In the genomic region with DNA sequence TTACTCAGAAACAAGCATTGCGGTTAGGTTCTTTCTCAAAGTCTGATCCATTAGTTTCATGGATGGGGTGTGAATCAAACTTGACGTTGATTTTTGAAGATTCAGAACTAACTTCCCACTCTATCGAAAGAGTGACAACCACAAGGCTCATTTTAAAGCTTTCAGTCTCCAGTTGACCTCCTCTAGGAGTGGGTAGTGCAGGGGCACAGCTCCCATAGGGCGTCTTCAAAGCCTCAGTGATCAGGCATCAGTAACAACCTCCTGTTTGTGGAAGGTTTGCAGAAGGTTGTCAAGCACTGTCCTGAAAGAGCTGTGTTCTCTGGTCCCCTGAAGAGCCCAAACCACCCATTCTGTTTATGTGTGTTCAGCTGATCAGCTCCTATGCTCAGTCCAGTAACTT, we compare ENCODE assay signal across 1 cellular context.
TF ChIP-seq lines count a peak whose summit lies in the region.

No MANE protein-coding gene starts in this region.

TF ChIP-seq in A549, 52 proteins besides CTCF, POLR2A, EP300 and RAD21 (continued from another document):
- TF ChIP-seq, protein P1, sequence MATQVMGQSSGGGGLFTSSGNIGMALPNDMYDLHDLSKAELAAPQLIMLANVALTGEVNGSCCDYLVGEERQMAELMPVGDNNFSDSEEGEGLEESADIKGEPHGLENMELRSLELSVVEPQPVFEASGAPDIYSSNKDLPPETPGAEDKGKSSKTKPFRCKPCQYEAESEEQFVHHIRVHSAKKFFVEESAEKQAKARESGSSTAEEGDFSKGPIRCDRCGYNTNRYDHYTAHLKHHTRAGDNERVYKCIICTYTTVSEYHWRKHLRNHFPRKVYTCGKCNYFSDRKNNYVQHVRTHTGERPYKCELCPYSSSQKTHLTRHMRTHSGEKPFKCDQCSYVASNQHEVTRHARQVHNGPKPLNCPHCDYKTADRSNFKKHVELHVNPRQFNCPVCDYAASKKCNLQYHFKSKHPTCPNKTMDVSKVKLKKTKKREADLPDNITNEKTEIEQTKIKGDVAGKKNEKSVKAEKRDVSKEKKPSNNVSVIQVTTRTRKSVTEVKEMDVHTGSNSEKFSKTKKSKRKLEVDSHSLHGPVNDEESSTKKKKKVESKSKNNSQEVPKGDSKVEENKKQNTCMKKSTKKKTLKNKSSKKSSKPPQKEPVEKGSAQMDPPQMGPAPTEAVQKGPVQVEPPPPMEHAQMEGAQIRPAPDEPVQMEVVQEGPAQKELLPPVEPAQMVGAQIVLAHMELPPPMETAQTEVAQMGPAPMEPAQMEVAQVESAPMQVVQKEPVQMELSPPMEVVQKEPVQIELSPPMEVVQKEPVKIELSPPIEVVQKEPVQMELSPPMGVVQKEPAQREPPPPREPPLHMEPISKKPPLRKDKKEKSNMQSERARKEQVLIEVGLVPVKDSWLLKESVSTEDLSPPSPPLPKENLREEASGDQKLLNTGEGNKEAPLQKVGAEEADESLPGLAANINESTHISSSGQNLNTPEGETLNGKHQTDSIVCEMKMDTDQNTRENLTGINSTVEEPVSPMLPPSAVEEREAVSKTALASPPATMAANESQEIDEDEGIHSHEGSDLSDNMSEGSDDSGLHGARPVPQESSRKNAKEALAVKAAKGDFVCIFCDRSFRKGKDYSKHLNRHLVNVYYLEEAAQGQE (IDR thresholded peaks at IDR 0.05), result no peak
- TF ChIP-seq, protein P2, sequence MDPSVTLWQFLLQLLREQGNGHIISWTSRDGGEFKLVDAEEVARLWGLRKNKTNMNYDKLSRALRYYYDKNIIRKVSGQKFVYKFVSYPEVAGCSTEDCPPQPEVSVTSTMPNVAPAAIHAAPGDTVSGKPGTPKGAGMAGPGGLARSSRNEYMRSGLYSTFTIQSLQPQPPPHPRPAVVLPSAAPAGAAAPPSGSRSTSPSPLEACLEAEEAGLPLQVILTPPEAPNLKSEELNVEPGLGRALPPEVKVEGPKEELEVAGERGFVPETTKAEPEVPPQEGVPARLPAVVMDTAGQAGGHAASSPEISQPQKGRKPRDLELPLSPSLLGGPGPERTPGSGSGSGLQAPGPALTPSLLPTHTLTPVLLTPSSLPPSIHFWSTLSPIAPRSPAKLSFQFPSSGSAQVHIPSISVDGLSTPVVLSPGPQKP (IDR thresholded peaks at IDR 0.05; ENCODE audit: low read depth, low read length), result no peak
- TF ChIP-seq FOXS1 (CRISPR knock-in tag; IDR thresholded peaks at IDR 0.05), result no peak
- TF ChIP-seq FOSB (CRISPR knock-in tag; IDR thresholded peaks at IDR 0.05), result no peak
- TF ChIP-seq JUN (IDR thresholded peaks at IDR 0.05), result no peak
- no peak for TF ChIP-seq NPAS2 (CRISPR knock-in tag; IDR thresholded peaks at IDR 0.05; ENCODE audit: borderline replicate concordance)
